Comparison of ENCODE assay signal across 13 cellular contexts in genomic region chr20:10784337-10785183, GRCh38.
A peak's percentile ranks its signal among the peaks of the same experiment; 100 is the strongest.
DNase-seq lines count a peak whose midpoint lies in the region; ATAC-seq, FAIRE-seq and TF ChIP-seq lines count a peak whose summit lies in the region.
"Had no signal": no experiment of that assay in that cellular context is flagged by ENCODE, and none has a peak within 500 bp of the region (broad histone marks: within the 10 kb centered on the region; RNA-seq: fewer than 3 reads in every experiment).

No MANE protein-coding gene starts in this region.

- H3K4me1 ChIP-seq in lower lobe of right lung = no peaks in the 10 kb centered on the region

- intact Hi-C loops in lower lobe of right lung (cut with DNase I) = no loop called here

- H3K9ac ChIP-seq in neural cell (ENCODE audit: low read length) = no peak overlapping the region

- no peaks in the 10 kb centered on the region for H3K9me2 ChIP-seq in neural cell (ENCODE audit: insufficient read depth, low read length)

- peak; percentile 26 for DNase-seq in ELF-1 (ENCODE audit: low read depth, low spot score)
- DNase-seq in NCI-H2227 treated with DMSO at 0.1 percent for 48 hours (lab: John Stamatoyannopoulos, UW) = peak; percentile 93
- DNase-seq in bronchial epithelial cell (ENCODE audit: low read depth) = peak; percentile 69
- DNase-seq in lower lobe of right lung = no peak
- no peak for DNase-seq in NCI-H1694 treated with DMSO at 0.1 percent for 48 hours (lab: John Stamatoyannopoulos, UW)
- DNase-seq: activated CD4-positive, alpha-beta T cell treated with anti-CD3 and anti-CD28 coated beads for 4 hours; activated T-cell treated with anti-CD3 and anti-CD28 coated beads, Interleukin-2, amount 50 U/mL, for 4 hours; left colon; NCI-H524 had no signal

- H4K20me1 ChIP-seq in neural cell (ENCODE audit: insufficient read depth) = no peaks in the 10 kb centered on the region

- H3K27ac ChIP-seq in neural cell (ENCODE audit: low read length) (peak overlapping the region; percentile 44), lower lobe of right lung (no peak overlapping the region)
- H3K27ac ChIP-seq: HL-60 had no signal

- H3K27me3 ChIP-seq in bronchial epithelial cell (ENCODE audit: control insufficient read depth, insufficient read depth, low read length) (no peaks in the 10 kb centered on the region), neural cell (ENCODE audit: insufficient read depth, low read depth, low read length) (no peaks in the 10 kb centered on the region), lower lobe of right lung (ENCODE audit: low read depth) (no peaks in the 10 kb centered on the region)

- TF ChIP-seq CTCF in bronchial epithelial cell (IDR thresholded peaks at IDR 0.05; ENCODE audit: insufficient read depth, low read length, severe bottlenecking) (no peak), neural cell (IDR thresholded peaks at IDR 0.05; ENCODE audit: poor library complexity, severe bottlenecking) (no peak), lower lobe of right lung (IDR thresholded peaks at IDR 0.05) (no peak)

- no peak for FAIRE-seq in bronchial epithelial cell (lab: Jason Lieb, UNC)

- no peaks in the 10 kb centered on the region for H3K36me3 ChIP-seq in bronchial epithelial cell (ENCODE audit: control insufficient read depth, insufficient read depth, low read length)
- no peaks in the 10 kb centered on the region for H3K36me3 ChIP-seq in neural cell (ENCODE audit: insufficient read depth, low read length)
- no peaks in the 10 kb centered on the region for H3K36me3 ChIP-seq in lower lobe of right lung
- H3K36me3 ChIP-seq: HAP-1 had no signal

- H2AFZ ChIP-seq in neural cell (ENCODE audit: low read depth, low read length) = no peak overlapping the region

- H3K79me2 ChIP-seq in neural cell (replicated peaks; ENCODE audit: insufficient read depth, low read length) = no peaks in the 10 kb centered on the region

- H3K4me2 ChIP-seq in neural cell (ENCODE audit: low read length) = no peak overlapping the region

- H3K9me3 ChIP-seq in neural cell (ENCODE audit: low read length) (no peaks in the 10 kb centered on the region), lower lobe of right lung (no peaks in the 10 kb centered on the region)
- H3K9me3 ChIP-seq: HAP-1 had no signal

- ATAC-seq in lower lobe of right lung = no peak
- no peak for ATAC-seq in HG03432 (IDR thresholded peaks at IDR 0.05; ENCODE audit: unreplicated experiment)
- ATAC-seq: activated T-cell treated with anti-CD3 and anti-CD28 coated beads, Interleukin-2, amount 50 U/mL, for 4 hours had no signal

- TF ChIP-seq RAD21 in neural cell (conservative IDR thresholded peaks at IDR 0.05) = no peak

- H3F3A ChIP-seq in neural cell (ENCODE audit: insufficient read depth, low read length, poor library complexity, severe bottlenecking) = no peaks in the 10 kb centered on the region

- no peak overlapping the region for H3K4me3 ChIP-seq in bronchial epithelial cell (ENCODE audit: low read depth, low read length)
- H3K4me3 ChIP-seq in neural cell (ENCODE audit: low read length) = peak overlapping the region; percentile 5
- no peak overlapping the region for H3K4me3 ChIP-seq in lower lobe of right lung
- H3K4me3 ChIP-seq: HAP-1 had no signal

- no peak for TF ChIP-seq EP300 in neural cell (conservative IDR thresholded peaks at IDR 0.05; ENCODE audit: poor library complexity, severe bottlenecking)

TF ChIP-seq in neural cell, 6 proteins besides CTCF, POLR2A, EP300 and RAD21:
- TF ChIP-seq, protein P1, sequence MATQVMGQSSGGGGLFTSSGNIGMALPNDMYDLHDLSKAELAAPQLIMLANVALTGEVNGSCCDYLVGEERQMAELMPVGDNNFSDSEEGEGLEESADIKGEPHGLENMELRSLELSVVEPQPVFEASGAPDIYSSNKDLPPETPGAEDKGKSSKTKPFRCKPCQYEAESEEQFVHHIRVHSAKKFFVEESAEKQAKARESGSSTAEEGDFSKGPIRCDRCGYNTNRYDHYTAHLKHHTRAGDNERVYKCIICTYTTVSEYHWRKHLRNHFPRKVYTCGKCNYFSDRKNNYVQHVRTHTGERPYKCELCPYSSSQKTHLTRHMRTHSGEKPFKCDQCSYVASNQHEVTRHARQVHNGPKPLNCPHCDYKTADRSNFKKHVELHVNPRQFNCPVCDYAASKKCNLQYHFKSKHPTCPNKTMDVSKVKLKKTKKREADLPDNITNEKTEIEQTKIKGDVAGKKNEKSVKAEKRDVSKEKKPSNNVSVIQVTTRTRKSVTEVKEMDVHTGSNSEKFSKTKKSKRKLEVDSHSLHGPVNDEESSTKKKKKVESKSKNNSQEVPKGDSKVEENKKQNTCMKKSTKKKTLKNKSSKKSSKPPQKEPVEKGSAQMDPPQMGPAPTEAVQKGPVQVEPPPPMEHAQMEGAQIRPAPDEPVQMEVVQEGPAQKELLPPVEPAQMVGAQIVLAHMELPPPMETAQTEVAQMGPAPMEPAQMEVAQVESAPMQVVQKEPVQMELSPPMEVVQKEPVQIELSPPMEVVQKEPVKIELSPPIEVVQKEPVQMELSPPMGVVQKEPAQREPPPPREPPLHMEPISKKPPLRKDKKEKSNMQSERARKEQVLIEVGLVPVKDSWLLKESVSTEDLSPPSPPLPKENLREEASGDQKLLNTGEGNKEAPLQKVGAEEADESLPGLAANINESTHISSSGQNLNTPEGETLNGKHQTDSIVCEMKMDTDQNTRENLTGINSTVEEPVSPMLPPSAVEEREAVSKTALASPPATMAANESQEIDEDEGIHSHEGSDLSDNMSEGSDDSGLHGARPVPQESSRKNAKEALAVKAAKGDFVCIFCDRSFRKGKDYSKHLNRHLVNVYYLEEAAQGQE (IDR thresholded peaks at IDR 0.05; ENCODE audit: borderline replicate concordance) = no peak
- TF ChIP-seq SMC3 (conservative IDR thresholded peaks at IDR 0.05; ENCODE audit: poor library complexity) = no peak

Comparison
In these comparisons a context has a peak if more than half of its experiments do, and no peak if none do; other contexts are left out.
1. DNase-seq: peak in ELF-1 (single experiment), NCI-H2227 treated with DMSO at 0.1 percent for 48 hours (single experiment) and bronchial epithelial cell (single experiment); none in lower lobe of right lung (single experiment) and NCI-H1694 treated with DMSO at 0.1 percent for 48 hours (single experiment).